13 cellular contexts compared by ENCODE assay signal in the genomic region with DNA sequence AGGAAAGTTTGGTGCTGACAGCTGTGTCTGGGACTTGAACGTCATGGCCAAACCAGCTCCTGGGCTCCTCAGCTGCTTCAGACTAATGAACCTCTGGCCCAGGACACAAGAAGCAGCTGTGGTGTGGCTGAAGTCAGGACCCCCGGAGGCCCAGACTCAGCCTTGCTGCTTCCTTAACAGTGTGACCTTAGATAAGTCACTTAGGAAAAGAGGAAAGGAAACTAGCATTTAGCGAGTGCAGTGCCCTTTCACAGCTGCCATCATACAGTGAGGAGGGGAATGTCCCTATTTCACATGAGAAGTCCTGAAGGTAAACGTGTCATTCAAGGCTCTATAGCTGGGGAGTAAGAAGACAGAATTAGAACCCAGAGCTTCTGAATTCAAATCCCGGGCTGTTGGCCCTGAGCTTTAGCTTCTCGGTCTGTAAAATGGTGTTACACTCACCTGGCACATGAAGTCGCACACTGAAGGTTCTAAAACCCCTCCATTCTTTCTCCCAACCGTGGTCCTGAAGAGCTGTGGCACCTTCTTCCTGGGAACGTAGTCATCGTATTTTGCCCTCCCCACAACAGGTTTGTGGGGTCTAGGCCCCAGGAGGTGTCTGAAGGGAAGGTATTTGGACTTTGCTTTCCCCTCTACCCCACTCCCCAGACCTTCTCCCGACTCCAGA. TPM values are rescaled to one million over a fixed set of nuclear protein-coding genes. Genes with fewer than 3 reads are reported as not detected.
DNase-seq lines count a peak whose midpoint lies in the region; ATAC-seq, FAIRE-seq and TF ChIP-seq lines count a peak whose summit lies in the region.
"Had no signal": no experiment of that assay in that cellular context is flagged by ENCODE, and none has a peak within 500 bp of the region (broad histone marks: within the 10 kb centered on the region; RNA-seq: fewer than 3 reads in every experiment).

No MANE protein-coding gene starts in this region.

- ATAC-seq in CD8-positive, alpha-beta T cell: no peak
- no peak for ATAC-seq in HG03457 (IDR thresholded peaks at IDR 0.05; ENCODE audit: unreplicated experiment)

- peaks cover 50% of the 10 kb centered on the region for H3K27me3 Mint-ChIP-seq in CD8-positive, alpha-beta T cell (ENCODE audit: low read depth)

- H2AFZ ChIP-seq in neuron (ENCODE audit: low read depth, low read length): peak overlapping the region; percentile 75

- peaks cover 11% of the 10 kb centered on the region for H3K4me1 Mint-ChIP-seq in CD8-positive, alpha-beta T cell (ENCODE audit: low read depth)

- intact Hi-C loops in CD8-positive, alpha-beta T cell (cut with DNase I, micrococcal nuclease): no loop called here

- DNase-seq in CD8-positive, alpha-beta T cell: no peak
- no peak for DNase-seq in HTR-8/SVneo (ENCODE audit: insufficient read length, low spot score)
- DNase-seq in COLO668 (lab: John Stamatoyannopoulos, UW; ENCODE audit: unreplicated experiment): no peak
- DNase-seq in nucleus accumbens (lab: John Stamatoyannopoulos, UW): no peak
- DNase-seq in Ammon's horn (ENCODE audit: low spot score): no peak
- DNase-seq: NCI-H187 treated with DMSO at 0.1 percent for 48 hours; stimulated activated CD8-positive, alpha-beta memory T cell treated with anti-CD3 and anti-CD28 coated beads, Interleukin-4, amount 100 ng/mL, for 48 hours had no signal

- no peaks in the 10 kb centered on the region for H3K9me3 ChIP-seq in CD8-positive, alpha-beta T cell (ENCODE audit: low read length)
- H3K9me3 ChIP-seq in duodenal mucosa (ENCODE audit: control insufficient read depth in 1 of 2, low read length in 2 of 2): no peaks in the 10 kb centered on the region
- H3K9me3 ChIP-seq in neuron (ENCODE audit: low read length): no peaks in the 10 kb centered on the region

- no peaks in the 10 kb centered on the region for H3K36me3 Mint-ChIP-seq in CD8-positive, alpha-beta T cell

- peak; percentile 31 for FAIRE-seq in HTR-8/SVneo (lab: Jason Lieb, UNC)
- FAIRE-seq: colon had no signal

- peaks cover 26% of the 10 kb centered on the region for H3K27me3 ChIP-seq in CD8-positive, alpha-beta T cell (ENCODE audit: insufficient read depth, low read length)
- H3K27me3 ChIP-seq in duodenal mucosa (ENCODE audit: control insufficient read depth in 1 of 2, insufficient read depth in 2 of 2, low read length in 2 of 2): peaks cover 9 to 22% of the 10 kb centered on the region in 2 donors
- peaks cover 18% of the 10 kb centered on the region for H3K27me3 ChIP-seq in neuron (ENCODE audit: insufficient read depth, low read length)

- no peak overlapping the region for H3K27ac Mint-ChIP-seq in CD8-positive, alpha-beta T cell

- no peak overlapping the region for H3K4me3 ChIP-seq in CD8-positive, alpha-beta T cell (ENCODE audit: low read depth, low read length)
- H3K4me3 ChIP-seq in duodenal mucosa (ENCODE audit: low read depth in 1 of 2, low read length in 2 of 2): peak overlapping the region; percentile 43 to 61
- peak overlapping the region; percentile 33 for H3K4me3 ChIP-seq in neuron (ENCODE audit: low read length)

- no peak for TF ChIP-seq CTCF in CD8-positive, alpha-beta T cell (IDR thresholded peaks at IDR 0.05)

- no peaks in the 10 kb centered on the region for H3K36me3 ChIP-seq in CD8-positive, alpha-beta T cell (ENCODE audit: insufficient read depth, low read length)
- H3K36me3 ChIP-seq in duodenal mucosa (ENCODE audit: control insufficient read depth in 1 of 2, insufficient read depth in 2 of 2, low read length in 2 of 2): no peaks in the 10 kb centered on the region
- no peaks in the 10 kb centered on the region for H3K36me3 ChIP-seq in neuron (ENCODE audit: insufficient read depth, low read length)

- no peaks in the 10 kb centered on the region for H3K9me3 Mint-ChIP-seq in CD8-positive, alpha-beta T cell

- peaks cover 9% of the 10 kb centered on the region for H3K4me1 ChIP-seq in CD8-positive, alpha-beta T cell (ENCODE audit: insufficient read depth, low read length)
- H3K4me1 ChIP-seq in duodenal mucosa (ENCODE audit: control insufficient read depth in 1 of 2, insufficient read depth in 2 of 2, low read length in 2 of 2): peaks cover 4 to 12% of the 10 kb centered on the region in 2 donors
- peaks cover 7% of the 10 kb centered on the region for H3K4me1 ChIP-seq in neuron (ENCODE audit: insufficient read depth, low read length)

- H3K27ac ChIP-seq in CD8-positive, alpha-beta T cell (ENCODE audit: low read depth, low read length): no peak overlapping the region
- no peak overlapping the region for H3K27ac ChIP-seq in duodenal mucosa (ENCODE audit: low read depth, low read length)
- H3K27ac ChIP-seq: GM23248 had no signal

- CTCF ChIA-PET in CD8-positive, alpha-beta T cell (lab: Charles Lee): interaction anchor here (1.0 to 5.0 kb wide), 4 partner anchors 35 to 62 kb away, joined by 3 to 33 read pairs (median 4); no protein-coding TSS in a partner anchor

- POLR2A ChIA-PET in CD8-positive, alpha-beta T cell (lab: Charles Lee): interaction anchor here (0.8 to 1.3 kb wide), 2 partner anchors 39 to 152 kb away, joined by 3 read pairs; a partner anchor contains a TSS

- no peak overlapping the region for H3K9ac ChIP-seq in duodenal mucosa (ENCODE audit: low read depth in 1 of 2, low read length in 2 of 2)
- H3K9ac ChIP-seq: GM23248 had no signal

- H3K4me3 Mint-ChIP-seq in CD8-positive, alpha-beta T cell: peak overlapping the region; percentile 29

RNA-seq across cellular contexts. Expression of a gene that starts 0.9 kb away (rescaled TPM):
- total RNA-seq in CD8-positive, alpha-beta T cell: not detected

RNA-seq across cellular contexts. Expression of a gene that starts 13.1 kb away (rescaled TPM):
- 10 to 100 TPM; 41.0 to 45.1 TPM for total RNA-seq in CD8-positive, alpha-beta T cell

RNA-seq across cellular contexts. Expression of a gene that starts 15.3 kb away (rescaled TPM):
- 10 to 100 TPM; 59.2 to 63.4 TPM for total RNA-seq in CD8-positive, alpha-beta T cell

RNA-seq across cellular contexts. Expression of a gene that starts 20.3 kb away (rescaled TPM):
- total RNA-seq in CD8-positive, alpha-beta T cell: under 1 TPM; 0.16 to 0.28 TPM
- total RNA-seq: mesenteric fat pad had no signal

RNA-seq across cellular contexts. Expression of a gene that starts 38.4 kb away (rescaled TPM):
- 1 to 10 TPM; 4.0 to 5.6 TPM for total RNA-seq in CD8-positive, alpha-beta T cell
